18 cellular contexts compared by ENCODE assay signal in genomic region chr3:43256714-43257461, GRCh38. TPM values are rescaled to one million over a fixed set of nuclear protein-coding genes. Genes with fewer than 3 reads are reported as not detected.
A peak's percentile ranks its signal among the peaks of the same experiment; 100 is the strongest.
DNase-seq lines count a peak whose midpoint lies in the region; ATAC-seq, FAIRE-seq and TF ChIP-seq lines count a peak whose summit lies in the region.
"Had no signal": no experiment of that assay in that cellular context is flagged by ENCODE, and none has a peak within 500 bp of the region (broad histone marks: within the 10 kb centered on the region; RNA-seq: fewer than 3 reads in every experiment).

No MANE protein-coding gene starts in this region.

- H3K4me1 Mint-ChIP-seq in neural crest cell, result no peaks in the 10 kb centered on the region

- FAIRE-seq in K562 (lab: Jason Lieb, UNC), result no peak
- FAIRE-seq: HTR-8/SVneo had no signal

- no peak overlapping the region for H2AFZ ChIP-seq in K562 (ENCODE audit: low read depth, low read length)

- TF ChIP-seq CTCF in K562 (IDR thresholded peaks at IDR 0.05 in 2 of 3, conservative IDR thresholded peaks at IDR 0.05 in 1 of 3; ENCODE audit: insufficient read depth in 2 of 3, low read depth in 1 of 3, low read length in 3 of 3) (no peak), neural crest cell (conservative IDR thresholded peaks at IDR 0.05) (no peak), vagina (IDR thresholded peaks at IDR 0.05) (no peak)

- peak overlapping the region; percentile 32 for H3K27ac Mint-ChIP-seq in neural crest cell (ENCODE audit: unreplicated experiment)
- H3K27ac Mint-ChIP-seq: activated naive CD4-positive, alpha-beta T cell treated with anti-CD3 and anti-CD28 coated beads, Interleukin-2, amount 10 ng/mL, durations not matched to agents 7 days and 5 days; activated T-cell treated with anti-CD3 and anti-CD28 coated beads, Interleukin-2, amount 50 U/mL, for 24 hours; stimulated activated naive B cell treated with anti-CD40 and anti-IgM and Interleukin-4, amounts not matched to agents 10 μg/mL and 1 μg/mL and 100 μg/mL, for 72 hours had no signal

- H3K36me3 ChIP-seq in K562 (ENCODE audit: control insufficient read depth, insufficient read depth, low read length) (no peaks in the 10 kb centered on the region), vagina (no peaks in the 10 kb centered on the region)
- H3K36me3 ChIP-seq: tibial nerve had no signal

- no peak; the same call in 1 of the 3 replicates for ATAC-seq in K562
- ATAC-seq: body of pancreas, SK-N-SH treated with all-trans-retinoic acid at 6 μM for 48 hours had no signal

- no TSS peak for BruUV-seq in K562 (replicated peaks; lab: Mats Ljungman, UMichigan)

- WGBS in K562 (ENCODE audit: insufficient coverage, low coverage, missing lambda C conversion rate), result 0% methylated on average over 1 of the region's 1 CpG

- in situ Hi-C loops in K562 (cut with MboI), result no loop called here

- DNase-seq in EH (ENCODE audit: low read depth), result peak; percentile 3
- DNase-seq in MV-4-11 (lab: John Stamatoyannopoulos, UW), result peak; percentile 93
- no peak for DNase-seq in K562 (ENCODE audit: extremely low read depth in 1 of 4, low spot score in 3 of 4)
- no peak for DNase-seq in neural crest cell (ENCODE audit: low read depth, low spot score)
- DNase-seq in SHP77 treated with DMSO at 0.1 percent for 48 hours (lab: John Stamatoyannopoulos, UW), result no peak
- DNase-seq in NCI-H2107 (lab: John Stamatoyannopoulos, UW), result no peak
- DNase-seq in vagina (ENCODE audit: extremely low spot score in 2 of 2), result no peak
- DNase-seq: activated naive CD4-positive, alpha-beta T cell treated with anti-CD3 and anti-CD28 coated beads, Interleukin-2, amount 10 ng/mL, durations not matched to agents 7 days and 5 days; activated T-cell treated with anti-CD3 and anti-CD28 coated beads, Interleukin-2, amount 50 U/mL, for 24 hours; cortex of kidney; NCI-H2029; stimulated activated CD4-positive, alpha-beta T cell treated with anti-CD3 and anti-CD28 coated beads, Interleukin-12 subunit alpha, Interleukin-12 subunit beta, amount 100 ng/mL, for 4 hours; stimulated activated naive B cell treated with anti-CD40 and anti-IgM and Interleukin-4, amounts not matched to agents 10 μg/mL and 1 μg/mL and 100 μg/mL, for 72 hours had no signal

- no peaks in the 10 kb centered on the region for H4K20me1 ChIP-seq in K562 (replicated peaks; ENCODE audit: control insufficient read depth, insufficient read depth, low read length)

- H3K9me1 ChIP-seq in K562 (ENCODE audit: control insufficient read depth, insufficient read depth, low read length), result no peaks in the 10 kb centered on the region

- CTCF ChIA-PET in K562 (lab: Yijun Ruan, JAX; ENCODE audit: low intra/inter-chr PET ratio), result no interaction called here

- H3K4me2 ChIP-seq in K562 (ENCODE audit: insufficient read depth, low read length), result no peak overlapping the region

- H3K4me3 ChIP-seq in K562 (no peak overlapping the region), vagina (no peak overlapping the region)
- H3K4me3 ChIP-seq: body of pancreas, tibial nerve had no signal

- H3K27me3 ChIP-seq in K562 (ENCODE audit: control insufficient read depth in 2 of 2, insufficient read depth in 2 of 2, low read length in 2 of 2), result peaks cover 2 to 30% of the 10 kb centered on the region in 2 experiments; a peak in 3 of 5 replicates
- H3K27me3 ChIP-seq in vagina, result no peaks in the 10 kb centered on the region
- H3K27me3 ChIP-seq: body of pancreas, tibial nerve had no signal

- no peak overlapping the region for H3K27ac ChIP-seq in K562 (ENCODE audit: extremely low read depth, low read depth, low read length)
- H3K27ac ChIP-seq in vagina, result no peak overlapping the region
- H3K27ac ChIP-seq: body of pancreas, C4-2B, tibial nerve had no signal

- no peaks in the 10 kb centered on the region for H3K36me3 Mint-ChIP-seq in neural crest cell (ENCODE audit: low read depth)
- H3K36me3 Mint-ChIP-seq: activated naive CD4-positive, alpha-beta T cell treated with anti-CD3 and anti-CD28 coated beads, Interleukin-2, amount 10 ng/mL, durations not matched to agents 7 days and 5 days; stimulated activated naive B cell treated with anti-CD40 and anti-IgM and Interleukin-4, amounts not matched to agents 10 μg/mL and 1 μg/mL and 100 μg/mL, for 72 hours had no signal

- H3K79me2 ChIP-seq in K562 (ENCODE audit: control insufficient read depth, insufficient read depth, low read length), result no peaks in the 10 kb centered on the region

- intact Hi-C loops in K562 (cut with micrococcal nuclease), result no loop called here
- intact Hi-C loops in vagina (cut with DNase I), result no loop called here

- TF ChIP-seq POLR2A in K562 (conservative IDR thresholded peaks at IDR 0.05), result no peak
- no peak for TF ChIP-seq POLR2A in vagina (IDR thresholded peaks at IDR 0.05)

- TF ChIP-seq RAD21 in K562 (CRISPR knock-in tag; conservative IDR thresholded peaks at IDR 0.05 in 1 of 2, IDR thresholded peaks at IDR 0.05 in 1 of 2), result no peak

- POLR2A ChIA-PET in K562 (lab: Yijun Ruan, JAX), result interaction anchor here (1.0 to 1.4 kb wide), 4 partner anchors 11 to 19 kb away, joined by 3 to 8 read pairs (median 4); no protein-coding TSS in a partner anchor

- H3K9me3 ChIP-seq in K562 (replicated peaks; ENCODE audit: control insufficient read depth, insufficient read depth, low read depth, low read length) (no peaks in the 10 kb centered on the region), vagina (no peaks in the 10 kb centered on the region)
- H3K9me3 ChIP-seq: body of pancreas, tibial nerve had no signal

- peaks cover 4% of the 10 kb centered on the region for H3K27me3 Mint-ChIP-seq in neural crest cell (ENCODE audit: low read depth)
- H3K27me3 Mint-ChIP-seq: activated T-cell treated with anti-CD3 and anti-CD28 coated beads, Interleukin-2, amount 50 U/mL, for 24 hours had no signal

- TF ChIP-seq EP300 in K562 (IDR thresholded peaks at IDR 0.05; ENCODE audit: low read length), result no peak

- peaks cover 0 to 13% of the 10 kb centered on the region in 2 experiments; a peak in 3 of 5 replicates for H3K4me1 ChIP-seq in K562 (replicated peaks in 1 of 2; ENCODE audit: control insufficient read depth in 2 of 2, insufficient read depth in 2 of 2, low read length in 2 of 2)
- no peaks in the 10 kb centered on the region for H3K4me1 ChIP-seq in vagina
- H3K4me1 ChIP-seq: body of pancreas, tibial nerve had no signal

- no peak overlapping the region for H3K4me3 Mint-ChIP-seq in neural crest cell
- H3K4me3 Mint-ChIP-seq: activated naive CD4-positive, alpha-beta T cell treated with anti-CD3 and anti-CD28 coated beads, Interleukin-2, amount 10 ng/mL, durations not matched to agents 7 days and 5 days; activated T-cell treated with anti-CD3 and anti-CD28 coated beads, Interleukin-2, amount 50 U/mL, for 24 hours; stimulated activated naive B cell treated with anti-CD40 and anti-IgM and Interleukin-4, amounts not matched to agents 10 μg/mL and 1 μg/mL and 100 μg/mL, for 72 hours had no signal

- H3K9ac ChIP-seq in K562 (ENCODE audit: insufficient read depth in 1 of 2, low read depth in 2 of 2, low read length in 2 of 2), result no peak overlapping the region

- no peaks in the 10 kb centered on the region for H3K9me3 Mint-ChIP-seq in neural crest cell
- H3K9me3 Mint-ChIP-seq: activated T-cell treated with anti-CD3 and anti-CD28 coated beads, Interleukin-2, amount 50 U/mL, for 24 hours; stimulated activated naive B cell treated with anti-CD40 and anti-IgM and Interleukin-4, amounts not matched to agents 10 μg/mL and 1 μg/mL and 100 μg/mL, for 72 hours had no signal

TF ChIP-seq in K562, 482 proteins besides CTCF, POLR2A, EP300 and RAD21 (continues in another document):
- no peak for TF ChIP-seq ZNF780A (CRISPR knock-in tag; IDR thresholded peaks at IDR 0.05)
- no peak for TF ChIP-seq SLC30A9 (CRISPR knock-in tag; IDR thresholded peaks at IDR 0.05)
- TF ChIP-seq FIP1L1 (IDR thresholded peaks at IDR 0.05; ENCODE audit: low read depth, low read length, poor library complexity, severe bottlenecking), result no peak
- no peak for TF ChIP-seq ZNF75A (CRISPR knock-in tag; IDR thresholded peaks at IDR 0.05)
- TF ChIP-seq HES1 (IDR thresholded peaks at IDR 0.05; ENCODE audit: low read depth), result no peak
- TF ChIP-seq THRAP3 (IDR thresholded peaks at IDR 0.05; ENCODE audit: borderline replicate concordance), result no peak
- peak; percentile 77 for TF ChIP-seq CEBPB (tag; IDR thresholded peaks at IDR 0.05)
- no peak for TF ChIP-seq CREBBP (IDR thresholded peaks at IDR 0.05; ENCODE audit: low read depth, low read length)
- no peak for TF ChIP-seq HCFC1 (IDR thresholded peaks at IDR 0.05; ENCODE audit: low read depth, low read length)

RNA-seq across cellular contexts. Expression of gene SNRK, which starts 29.5 kb away (rescaled TPM):
- 20.1 and 34.8 TPM in 2 replicates for total RNA-seq in K562 (2011; cell fraction: chromatin; rRNA removed; ENCODE audit: low replicate concordance)
- total RNA-seq in K562 (2011; cell fraction: nucleolus; rRNA removed), result 8.0 and 9.3 TPM in 2 replicates
- 13.2 and 26.1 TPM in 2 replicates for total RNA-seq in K562 (2011; cell fraction: nucleoplasm; rRNA removed)
- total RNA-seq in K562 (2014; rRNA removed) (8.9 and 9.7 TPM in 2 replicates), K562 (2014; rRNA removed; fragmentation: Illumina TruSeq; extraction: Trizol) (10.8 and 12.6 TPM in 2 replicates), K562 (2015; rRNA removed; fragmentation: Illumina TruSeq; extraction: Trizol) (10.4 and 12.3 TPM in 2 replicates), K562 (2021) (8.2 and 11.5 TPM in 2 replicates), neural crest cell (18.2 and 21.4 TPM in 2 replicates), vagina (97.0 TPM)
- polyA plus RNA-seq in K562 (2011; rRNA removed) (6.7 and 7.3 TPM in 2 replicates), K562 (2014; fragmentation: Illumina TruSeq; extraction: Trizol) (6.8 and 7.1 TPM in 2 replicates), K562 (2014; fragmentation: Nextera tagmentation; extraction: Ambion mirVana) (1 to 10 TPM; 1.7 to 2.0 TPM), K562 (2014; rRNA removed) (4.2 TPM in 2 replicates)
- polyA plus RNA-seq in K562 (2011; cell fraction: cytosol; rRNA removed), result 4.2 and 4.8 TPM in 2 replicates
- polyA plus RNA-seq in K562 (2011; cell fraction: nucleus; rRNA removed), result 8.2 and 9.1 TPM in 2 replicates
- 4.8 and 6.7 TPM in 2 replicates for polyA plus RNA-seq in K562 (2012)
- 24.8 and 27.8 TPM in 2 replicates for polyA minus RNA-seq in K562 (2011; rRNA and poly(A)+ RNA removed)
- polyA minus RNA-seq in K562 (2011; cell fraction: cytosol; rRNA and poly(A)+ RNA removed), result 13.2 and 20.2 TPM in 2 replicates
- polyA minus RNA-seq in K562 (2011; cell fraction: nucleus; rRNA and poly(A)+ RNA removed), result 10.1 and 14.2 TPM in 2 replicates

Comparison
In these comparisons a context has a peak if more than half of its experiments do, and no peak if none do; other contexts are left out.
1. DNase-seq: peak in EH (single experiment) and MV-4-11 (single experiment); none in K562 (0 of 4), neural crest cell (single experiment), SHP77 treated with DMSO at 0.1 percent for 48 hours (single experiment), NCI-H2107 (single experiment) and vagina (0 of 2).